1 cellular context compared by ENCODE assay signal in the genomic region with DNA sequence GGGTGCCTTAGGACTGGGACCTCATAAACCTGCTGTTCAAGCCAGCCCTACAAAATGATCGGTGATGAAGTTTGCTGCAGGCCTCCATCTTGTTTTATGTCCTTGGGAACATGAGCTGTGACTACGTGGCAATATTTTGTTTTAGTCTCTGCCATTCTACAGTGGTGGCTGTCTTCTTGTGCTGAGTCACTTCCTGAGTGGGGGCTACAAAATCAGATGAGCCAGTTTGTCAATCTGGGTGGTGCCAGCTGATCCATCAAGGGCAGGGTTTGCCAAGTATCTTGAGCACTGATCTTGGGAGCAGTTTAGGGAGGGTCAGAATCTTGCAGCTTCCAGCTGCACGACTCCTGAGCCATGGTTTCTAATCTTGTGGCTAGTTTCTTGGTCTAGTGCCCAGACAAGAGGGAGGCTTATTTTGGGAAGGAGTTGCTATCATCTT.
TF ChIP-seq lines count a peak whose summit lies in the region.

No MANE protein-coding gene starts in this region.

TF ChIP-seq in K562, 482 proteins besides CTCF, POLR2A, EP300 and RAD21 (continued from another document and continues in another):
- TF ChIP-seq, protein P1, sequence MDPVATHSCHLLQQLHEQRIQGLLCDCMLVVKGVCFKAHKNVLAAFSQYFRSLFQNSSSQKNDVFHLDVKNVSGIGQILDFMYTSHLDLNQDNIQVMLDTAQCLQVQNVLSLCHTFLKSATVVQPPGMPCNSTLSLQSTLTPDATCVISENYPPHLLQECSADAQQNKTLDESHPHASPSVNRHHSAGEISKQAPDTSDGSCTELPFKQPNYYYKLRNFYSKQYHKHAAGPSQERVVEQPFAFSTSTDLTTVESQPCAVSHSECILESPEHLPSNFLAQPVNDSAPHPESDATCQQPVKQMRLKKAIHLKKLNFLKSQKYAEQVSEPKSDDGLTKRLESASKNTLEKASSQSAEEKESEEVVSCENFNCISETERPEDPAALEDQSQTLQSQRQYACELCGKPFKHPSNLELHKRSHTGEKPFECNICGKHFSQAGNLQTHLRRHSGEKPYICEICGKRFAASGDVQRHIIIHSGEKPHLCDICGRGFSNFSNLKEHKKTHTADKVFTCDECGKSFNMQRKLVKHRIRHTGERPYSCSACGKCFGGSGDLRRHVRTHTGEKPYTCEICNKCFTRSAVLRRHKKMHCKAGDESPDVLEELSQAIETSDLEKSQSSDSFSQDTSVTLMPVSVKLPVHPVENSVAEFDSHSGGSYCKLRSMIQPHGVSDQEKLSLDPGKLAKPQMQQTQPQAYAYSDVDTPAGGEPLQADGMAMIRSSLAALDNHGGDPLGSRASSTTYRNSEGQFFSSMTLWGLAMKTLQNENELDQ (CRISPR knock-in tag; IDR thresholded peaks at IDR 0.05; ENCODE audit: borderline replicate concordance): no peak
- TF ChIP-seq NFE2 (IDR thresholded peaks at IDR 0.05; ENCODE audit: low read depth) (peak; percentile 51; the same call in 1 of the 2 replicates), NCOA2 (IDR thresholded peaks at IDR 0.05; ENCODE audit: partially characterized antibody in 2 of 2) (no peak), BRF1 (IDR thresholded peaks at IDR 0.05; ENCODE audit: borderline replicate concordance, extremely low read depth, insufficient read length) (no peak), ZNF217 (CRISPR knock-in tag; IDR thresholded peaks at IDR 0.05) (no peak), CEBPG (CRISPR knock-in tag; IDR thresholded peaks at IDR 0.05) (no peak), CEBPG (tag; conservative IDR thresholded peaks at IDR 0.05 in 1 of 2, IDR thresholded peaks at IDR 0.05 in 1 of 2) (no peak), MAFF (IDR thresholded peaks at IDR 0.05; ENCODE audit: low read length) (peak; percentile 22; the same call in 1 of the 2 replicates), MCM7 (IDR thresholded peaks at IDR 0.05) (no peak), SMAD4 (CRISPR knock-in tag; conservative IDR thresholded peaks at IDR 0.05) (0 out of 2 replicates have a peak, but pooled peaks have one; percentile 22), ZKSCAN1 (IDR thresholded peaks at IDR 0.05; ENCODE audit: low read depth, low read length) (no peak), ZNF707 (CRISPR knock-in tag; conservative IDR thresholded peaks at IDR 0.05) (no peak), STAT5A (IDR thresholded peaks at IDR 0.05; ENCODE audit: borderline replicate concordance, low read length) (no peak), MCM2 (IDR thresholded peaks at IDR 0.05; ENCODE audit: low read depth) (no peak), ZNF780A (CRISPR knock-in tag; IDR thresholded peaks at IDR 0.05) (no peak), MEF2D (tag; conservative IDR thresholded peaks at IDR 0.05; ENCODE audit: low read depth) (0 out of 2 replicates have a peak, but pooled peaks have one; percentile 16), RBBP5 (IDR thresholded peaks at IDR 0.05; ENCODE audit: borderline replicate concordance, insufficient read depth, low read length, poor library complexity, severe bottlenecking) (no peak), MAFG (tag; conservative IDR thresholded peaks at IDR 0.05) (0 out of 2 replicates have a peak, but pooled peaks have one; percentile 22), YY1 (IDR thresholded peaks at IDR 0.05; ENCODE audit: borderline replicate concordance in 1 of 3, control insufficient read depth in 1 of 3, extremely low read depth in 1 of 3, insufficient read depth in 3 of 3, insufficient read length in 1 of 3, insufficient replicate concordance in 2 of 3, low read depth in 1 of 3, low read length in 2 of 3) (peak in 1 of 3 experiments; percentile 65), KAT7 (CRISPR knock-in tag; IDR thresholded peaks at IDR 0.05; ENCODE audit: borderline replicate concordance) (no peak), KHSRP (IDR thresholded peaks at IDR 0.05) (no peak), MAFK (IDR thresholded peaks at IDR 0.05; ENCODE audit: low read length) (0 out of 2 replicates have a peak, but pooled peaks have one; percentile 9), C11orf30 (IDR thresholded peaks at IDR 0.05; ENCODE audit: low read depth) (peak; percentile 20; the same call in 1 of the 2 replicates), ZNF143 (CRISPR knock-in tag; IDR thresholded peaks at IDR 0.05) (no peak), SLC30A9 (CRISPR knock-in tag; IDR thresholded peaks at IDR 0.05) (no peak)
- TF ChIP-seq, protein P2, sequence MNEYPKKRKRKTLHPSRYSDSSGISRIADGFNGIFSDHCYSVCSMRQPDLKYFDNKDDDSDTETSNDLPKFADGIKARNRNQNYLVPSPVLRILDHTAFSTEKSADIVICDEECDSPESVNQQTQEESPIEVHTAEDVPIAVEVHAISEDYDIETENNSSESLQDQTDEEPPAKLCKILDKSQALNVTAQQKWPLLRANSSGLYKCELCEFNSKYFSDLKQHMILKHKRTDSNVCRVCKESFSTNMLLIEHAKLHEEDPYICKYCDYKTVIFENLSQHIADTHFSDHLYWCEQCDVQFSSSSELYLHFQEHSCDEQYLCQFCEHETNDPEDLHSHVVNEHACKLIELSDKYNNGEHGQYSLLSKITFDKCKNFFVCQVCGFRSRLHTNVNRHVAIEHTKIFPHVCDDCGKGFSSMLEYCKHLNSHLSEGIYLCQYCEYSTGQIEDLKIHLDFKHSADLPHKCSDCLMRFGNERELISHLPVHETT (CRISPR knock-in tag; conservative IDR thresholded peaks at IDR 0.05 in 1 of 2, IDR thresholded peaks at IDR 0.05 in 1 of 2): peak in 1 of 2 experiments; percentile 65; a peak in 1 of 4 replicates
- TF ChIP-seq, protein P3, sequence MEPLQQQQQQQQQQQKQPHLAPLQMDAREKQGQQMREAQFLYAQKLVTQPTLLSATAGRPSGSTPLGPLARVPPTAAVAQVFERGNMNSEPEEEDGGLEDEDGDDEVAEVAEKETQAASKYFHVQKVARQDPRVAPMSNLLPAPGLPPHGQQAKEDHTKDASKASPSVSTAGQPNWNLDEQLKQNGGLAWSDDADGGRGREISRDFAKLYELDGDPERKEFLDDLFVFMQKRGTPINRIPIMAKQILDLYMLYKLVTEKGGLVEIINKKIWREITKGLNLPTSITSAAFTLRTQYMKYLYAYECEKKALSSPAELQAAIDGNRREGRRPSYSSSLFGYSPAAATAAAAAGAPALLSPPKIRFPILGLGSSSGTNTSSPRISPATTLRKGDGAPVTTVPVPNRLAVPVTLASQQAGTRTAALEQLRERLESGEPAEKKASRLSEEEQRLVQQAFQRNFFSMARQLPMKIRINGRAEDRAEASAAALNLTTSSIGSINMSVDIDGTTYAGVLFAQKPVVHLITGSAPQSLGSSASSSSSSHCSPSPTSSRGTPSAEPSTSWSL (CRISPR knock-in tag; IDR thresholded peaks at IDR 0.05; ENCODE audit: borderline replicate concordance): no peak
- TF ChIP-seq, protein P4, sequence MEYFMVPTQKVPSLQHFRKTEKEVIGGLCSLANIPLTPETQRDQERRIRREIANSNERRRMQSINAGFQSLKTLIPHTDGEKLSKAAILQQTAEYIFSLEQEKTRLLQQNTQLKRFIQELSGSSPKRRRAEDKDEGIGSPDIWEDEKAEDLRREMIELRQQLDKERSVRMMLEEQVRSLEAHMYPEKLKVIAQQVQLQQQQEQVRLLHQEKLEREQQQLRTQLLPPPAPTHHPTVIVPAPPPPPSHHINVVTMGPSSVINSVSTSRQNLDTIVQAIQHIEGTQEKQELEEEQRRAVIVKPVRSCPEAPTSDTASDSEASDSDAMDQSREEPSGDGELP (CRISPR knock-in tag; IDR thresholded peaks at IDR 0.05; ENCODE audit: borderline replicate concordance): peak; percentile 56; the same call in 1 of the 2 replicates
- TF ChIP-seq, protein P5, sequence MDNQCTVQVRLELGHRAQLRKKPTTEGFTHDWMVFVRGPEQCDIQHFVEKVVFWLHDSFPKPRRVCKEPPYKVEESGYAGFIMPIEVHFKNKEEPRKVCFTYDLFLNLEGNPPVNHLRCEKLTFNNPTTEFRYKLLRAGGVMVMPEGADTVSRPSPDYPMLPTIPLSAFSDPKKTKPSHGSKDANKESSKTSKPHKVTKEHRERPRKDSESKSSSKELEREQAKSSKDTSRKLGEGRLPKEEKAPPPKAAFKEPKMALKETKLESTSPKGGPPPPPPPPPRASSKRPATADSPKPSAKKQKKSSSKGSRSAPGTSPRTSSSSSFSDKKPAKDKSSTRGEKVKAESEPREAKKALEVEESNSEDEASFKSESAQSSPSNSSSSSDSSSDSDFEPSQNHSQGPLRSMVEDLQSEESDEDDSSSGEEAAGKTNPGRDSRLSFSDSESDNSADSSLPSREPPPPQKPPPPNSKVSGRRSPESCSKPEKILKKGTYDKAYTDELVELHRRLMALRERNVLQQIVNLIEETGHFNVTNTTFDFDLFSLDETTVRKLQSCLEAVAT (IDR thresholded peaks at IDR 0.05): no peak
- TF ChIP-seq, protein P6, sequence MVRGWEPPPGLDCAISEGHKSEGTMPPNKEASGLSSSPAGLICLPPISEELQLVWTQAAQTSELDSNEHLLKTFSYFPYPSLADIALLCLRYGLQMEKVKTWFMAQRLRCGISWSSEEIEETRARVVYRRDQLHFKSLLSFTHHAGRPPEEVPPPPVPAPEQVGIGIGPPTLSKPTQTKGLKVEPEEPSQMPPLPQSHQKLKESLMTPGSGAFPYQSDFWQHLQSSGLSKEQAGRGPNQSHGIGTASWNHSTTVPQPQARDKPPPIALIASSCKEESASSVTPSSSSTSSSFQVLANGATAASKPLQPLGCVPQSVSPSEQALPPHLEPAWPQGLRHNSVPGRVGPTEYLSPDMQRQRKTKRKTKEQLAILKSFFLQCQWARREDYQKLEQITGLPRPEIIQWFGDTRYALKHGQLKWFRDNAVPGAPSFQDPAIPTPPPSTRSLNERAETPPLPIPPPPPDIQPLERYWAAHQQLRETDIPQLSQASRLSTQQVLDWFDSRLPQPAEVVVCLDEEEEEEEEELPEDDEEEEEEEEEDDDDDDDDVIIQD (CRISPR knock-in tag; IDR thresholded peaks at IDR 0.05): no peak
- TF ChIP-seq, protein P7, sequence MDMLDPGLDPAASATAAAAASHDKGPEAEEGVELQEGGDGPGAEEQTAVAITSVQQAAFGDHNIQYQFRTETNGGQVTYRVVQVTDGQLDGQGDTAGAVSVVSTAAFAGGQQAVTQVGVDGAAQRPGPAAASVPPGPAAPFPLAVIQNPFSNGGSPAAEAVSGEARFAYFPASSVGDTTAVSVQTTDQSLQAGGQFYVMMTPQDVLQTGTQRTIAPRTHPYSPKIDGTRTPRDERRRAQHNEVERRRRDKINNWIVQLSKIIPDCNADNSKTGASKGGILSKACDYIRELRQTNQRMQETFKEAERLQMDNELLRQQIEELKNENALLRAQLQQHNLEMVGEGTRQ (CRISPR knock-in tag; IDR thresholded peaks at IDR 0.05): no peak
- TF ChIP-seq, protein P8, sequence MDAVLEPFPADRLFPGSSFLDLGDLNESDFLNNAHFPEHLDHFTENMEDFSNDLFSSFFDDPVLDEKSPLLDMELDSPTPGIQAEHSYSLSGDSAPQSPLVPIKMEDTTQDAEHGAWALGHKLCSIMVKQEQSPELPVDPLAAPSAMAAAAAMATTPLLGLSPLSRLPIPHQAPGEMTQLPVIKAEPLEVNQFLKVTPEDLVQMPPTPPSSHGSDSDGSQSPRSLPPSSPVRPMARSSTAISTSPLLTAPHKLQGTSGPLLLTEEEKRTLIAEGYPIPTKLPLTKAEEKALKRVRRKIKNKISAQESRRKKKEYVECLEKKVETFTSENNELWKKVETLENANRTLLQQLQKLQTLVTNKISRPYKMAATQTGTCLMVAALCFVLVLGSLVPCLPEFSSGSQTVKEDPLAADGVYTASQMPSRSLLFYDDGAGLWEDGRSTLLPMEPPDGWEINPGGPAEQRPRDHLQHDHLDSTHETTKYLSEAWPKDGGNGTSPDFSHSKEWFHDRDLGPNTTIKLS (IDR thresholded peaks at IDR 0.05; ENCODE audit: borderline replicate concordance, low read depth): peak; percentile 66; the same call in 1 of the 2 replicates
- TF ChIP-seq, protein P9, sequence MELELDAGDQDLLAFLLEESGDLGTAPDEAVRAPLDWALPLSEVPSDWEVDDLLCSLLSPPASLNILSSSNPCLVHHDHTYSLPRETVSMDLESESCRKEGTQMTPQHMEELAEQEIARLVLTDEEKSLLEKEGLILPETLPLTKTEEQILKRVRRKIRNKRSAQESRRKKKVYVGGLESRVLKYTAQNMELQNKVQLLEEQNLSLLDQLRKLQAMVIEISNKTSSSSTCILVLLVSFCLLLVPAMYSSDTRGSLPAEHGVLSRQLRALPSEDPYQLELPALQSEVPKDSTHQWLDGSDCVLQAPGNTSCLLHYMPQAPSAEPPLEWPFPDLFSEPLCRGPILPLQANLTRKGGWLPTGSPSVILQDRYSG (tag; conservative IDR thresholded peaks at IDR 0.05; ENCODE audit: low read depth): 0 out of 2 replicates have a peak, but pooled peaks have one; percentile 42
- TF ChIP-seq, protein P10, sequence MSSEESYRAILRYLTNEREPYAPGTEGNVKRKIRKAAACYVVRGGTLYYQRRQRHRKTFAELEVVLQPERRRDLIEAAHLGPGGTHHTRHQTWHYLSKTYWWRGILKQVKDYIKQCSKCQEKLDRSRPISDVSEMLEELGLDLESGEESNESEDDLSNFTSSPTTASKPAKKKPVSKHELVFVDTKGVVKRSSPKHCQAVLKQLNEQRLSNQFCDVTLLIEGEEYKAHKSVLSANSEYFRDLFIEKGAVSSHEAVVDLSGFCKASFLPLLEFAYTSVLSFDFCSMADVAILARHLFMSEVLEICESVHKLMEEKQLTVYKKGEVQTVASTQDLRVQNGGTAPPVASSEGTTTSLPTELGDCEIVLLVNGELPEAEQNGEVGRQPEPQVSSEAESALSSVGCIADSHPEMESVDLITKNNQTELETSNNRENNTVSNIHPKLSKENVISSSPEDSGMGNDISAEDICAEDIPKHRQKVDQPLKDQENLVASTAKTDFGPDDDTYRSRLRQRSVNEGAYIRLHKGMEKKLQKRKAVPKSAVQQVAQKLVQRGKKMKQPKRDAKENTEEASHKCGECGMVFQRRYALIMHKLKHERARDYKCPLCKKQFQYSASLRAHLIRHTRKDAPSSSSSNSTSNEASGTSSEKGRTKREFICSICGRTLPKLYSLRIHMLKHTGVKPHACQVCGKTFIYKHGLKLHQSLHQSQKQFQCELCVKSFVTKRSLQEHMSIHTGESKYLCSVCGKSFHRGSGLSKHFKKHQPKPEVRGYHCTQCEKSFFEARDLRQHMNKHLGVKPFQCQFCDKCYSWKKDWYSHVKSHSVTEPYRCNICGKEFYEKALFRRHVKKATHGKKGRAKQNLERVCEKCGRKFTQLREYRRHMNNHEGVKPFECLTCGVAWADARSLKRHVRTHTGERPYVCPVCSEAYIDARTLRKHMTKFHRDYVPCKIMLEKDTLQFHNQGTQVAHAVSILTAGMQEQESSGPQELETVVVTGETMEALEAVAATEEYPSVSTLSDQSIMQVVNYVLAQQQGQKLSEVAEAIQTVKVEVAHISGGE (CRISPR knock-in tag; IDR thresholded peaks at IDR 0.05): no peak
- TF ChIP-seq, protein P11, sequence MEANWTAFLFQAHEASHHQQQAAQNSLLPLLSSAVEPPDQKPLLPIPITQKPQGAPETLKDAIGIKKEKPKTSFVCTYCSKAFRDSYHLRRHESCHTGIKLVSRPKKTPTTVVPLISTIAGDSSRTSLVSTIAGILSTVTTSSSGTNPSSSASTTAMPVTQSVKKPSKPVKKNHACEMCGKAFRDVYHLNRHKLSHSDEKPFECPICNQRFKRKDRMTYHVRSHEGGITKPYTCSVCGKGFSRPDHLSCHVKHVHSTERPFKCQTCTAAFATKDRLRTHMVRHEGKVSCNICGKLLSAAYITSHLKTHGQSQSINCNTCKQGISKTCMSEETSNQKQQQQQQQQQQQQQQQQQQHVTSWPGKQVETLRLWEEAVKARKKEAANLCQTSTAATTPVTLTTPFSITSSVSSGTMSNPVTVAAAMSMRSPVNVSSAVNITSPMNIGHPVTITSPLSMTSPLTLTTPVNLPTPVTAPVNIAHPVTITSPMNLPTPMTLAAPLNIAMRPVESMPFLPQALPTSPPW (CRISPR knock-in tag; IDR thresholded peaks at IDR 0.05): peak; percentile 30; the same call in 1 of the 2 replicates
